Comparison of ENCODE assay signal across 1 cellular context in genomic region chr4:113293043-113293560, GRCh38.
TF ChIP-seq lines count a peak whose summit lies in the region.

No MANE protein-coding gene starts in this region.

TF ChIP-seq in IMR-90, 13 proteins besides CTCF, POLR2A, EP300 and RAD21:
- TF ChIP-seq MXI1 (IDR thresholded peaks at IDR 0.05; ENCODE audit: borderline replicate concordance, low read depth, low read length) (no peak), MAFK (IDR thresholded peaks at IDR 0.05; ENCODE audit: low read depth, low read length) (no peak), CHD1 (IDR thresholded peaks at IDR 0.05; ENCODE audit: low read depth, low read length) (no peak), BHLHE40 (IDR thresholded peaks at IDR 0.05; ENCODE audit: low read depth, low read length) (no peak), USF2 (IDR thresholded peaks at IDR 0.05; ENCODE audit: low read depth, low read length) (no peak), RFX5 (IDR thresholded peaks at IDR 0.05; ENCODE audit: low read depth, low read length) (no peak), NFE2L2 (IDR thresholded peaks at IDR 0.05; ENCODE audit: low read depth, low read length) (no peak), RCOR1 (IDR thresholded peaks at IDR 0.05; ENCODE audit: insufficient replicate concordance, low read length) (no peak), MAZ (IDR thresholded peaks at IDR 0.05; ENCODE audit: borderline replicate concordance, low read depth, low read length) (no peak), FOS (IDR thresholded peaks at IDR 0.05; ENCODE audit: low read depth, low read length) (no peak), SMC3 (IDR thresholded peaks at IDR 0.05; ENCODE audit: low read depth, low read length) (no peak), ELK1 (IDR thresholded peaks at IDR 0.05; ENCODE audit: borderline replicate concordance, low read depth, low read length) (no peak), CEBPB (IDR thresholded peaks at IDR 0.05; ENCODE audit: low read depth, low read length) (no peak)
